Comparison of ENCODE assay signal across 1 cellular context in genomic region chr1:3746784-3747521, GRCh38.
TF ChIP-seq lines count a peak whose summit lies in the region.

No MANE protein-coding gene starts in this region.

TF ChIP-seq in HEK293, 187 proteins besides CTCF, POLR2A, EP300 and RAD21 (continued from another document and continues in another):
- TF ChIP-seq PATZ1 (tag by site-specific recombination; IDR thresholded peaks at IDR 0.05): peak; percentile 32
- no peak for TF ChIP-seq ZNF311 (tag by site-specific recombination; IDR thresholded peaks at IDR 0.05; ENCODE audit: borderline replicate concordance)
- TF ChIP-seq ZBTB8A (tag by site-specific recombination; IDR thresholded peaks at IDR 0.05): 0 out of 2 replicates have a peak, but pooled peaks have one; percentile 30
- TF ChIP-seq GLI4 (tag by site-specific recombination; IDR thresholded peaks at IDR 0.05): no peak
- no peak for TF ChIP-seq ZNF202 (tag by site-specific recombination; IDR thresholded peaks at IDR 0.05; ENCODE audit: borderline replicate concordance)
- no peak for TF ChIP-seq ZNF580 (tag by site-specific recombination; IDR thresholded peaks at IDR 0.05)
- TF ChIP-seq ZNF48 (tag by site-specific recombination; IDR thresholded peaks at IDR 0.05): no peak
- TF ChIP-seq ZNF510 (tag by site-specific recombination; IDR thresholded peaks at IDR 0.05; ENCODE audit: insufficient replicate concordance): no peak
- no peak for TF ChIP-seq ZNF529 (tag by site-specific recombination; IDR thresholded peaks at IDR 0.05; ENCODE audit: insufficient replicate concordance)
- TF ChIP-seq, protein P1, sequence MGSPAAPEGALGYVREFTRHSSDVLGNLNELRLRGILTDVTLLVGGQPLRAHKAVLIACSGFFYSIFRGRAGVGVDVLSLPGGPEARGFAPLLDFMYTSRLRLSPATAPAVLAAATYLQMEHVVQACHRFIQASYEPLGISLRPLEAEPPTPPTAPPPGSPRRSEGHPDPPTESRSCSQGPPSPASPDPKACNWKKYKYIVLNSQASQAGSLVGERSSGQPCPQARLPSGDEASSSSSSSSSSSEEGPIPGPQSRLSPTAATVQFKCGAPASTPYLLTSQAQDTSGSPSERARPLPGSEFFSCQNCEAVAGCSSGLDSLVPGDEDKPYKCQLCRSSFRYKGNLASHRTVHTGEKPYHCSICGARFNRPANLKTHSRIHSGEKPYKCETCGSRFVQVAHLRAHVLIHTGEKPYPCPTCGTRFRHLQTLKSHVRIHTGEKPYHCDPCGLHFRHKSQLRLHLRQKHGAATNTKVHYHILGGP (tag by site-specific recombination; IDR thresholded peaks at IDR 0.05): no peak
- TF ChIP-seq ZNF174 (tag by site-specific recombination; IDR thresholded peaks at IDR 0.05): no peak
- no peak for TF ChIP-seq ZBTB17 (tag by site-specific recombination; IDR thresholded peaks at IDR 0.05)
- no peak for TF ChIP-seq KLF7 (tag by site-specific recombination; IDR thresholded peaks at IDR 0.05; ENCODE audit: borderline replicate concordance)
- TF ChIP-seq, protein P2, sequence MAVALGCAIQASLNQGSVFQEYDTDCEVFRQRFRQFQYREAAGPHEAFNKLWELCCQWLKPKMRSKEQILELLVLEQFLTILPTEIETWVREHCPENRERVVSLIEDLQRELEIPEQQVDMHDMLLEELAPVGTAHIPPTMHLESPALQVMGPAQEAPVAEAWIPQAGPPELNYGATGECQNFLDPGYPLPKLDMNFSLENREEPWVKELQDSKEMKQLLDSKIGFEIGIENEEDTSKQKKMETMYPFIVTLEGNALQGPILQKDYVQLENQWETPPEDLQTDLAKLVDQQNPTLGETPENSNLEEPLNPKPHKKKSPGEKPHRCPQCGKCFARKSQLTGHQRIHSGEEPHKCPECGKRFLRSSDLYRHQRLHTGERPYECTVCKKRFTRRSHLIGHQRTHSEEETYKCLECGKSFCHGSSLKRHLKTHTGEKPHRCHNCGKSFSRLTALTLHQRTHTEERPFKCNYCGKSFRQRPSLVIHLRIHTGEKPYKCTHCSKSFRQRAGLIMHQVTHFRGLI (tag by site-specific recombination; IDR thresholded peaks at IDR 0.05): peak; percentile 90
- TF ChIP-seq, protein P3, sequence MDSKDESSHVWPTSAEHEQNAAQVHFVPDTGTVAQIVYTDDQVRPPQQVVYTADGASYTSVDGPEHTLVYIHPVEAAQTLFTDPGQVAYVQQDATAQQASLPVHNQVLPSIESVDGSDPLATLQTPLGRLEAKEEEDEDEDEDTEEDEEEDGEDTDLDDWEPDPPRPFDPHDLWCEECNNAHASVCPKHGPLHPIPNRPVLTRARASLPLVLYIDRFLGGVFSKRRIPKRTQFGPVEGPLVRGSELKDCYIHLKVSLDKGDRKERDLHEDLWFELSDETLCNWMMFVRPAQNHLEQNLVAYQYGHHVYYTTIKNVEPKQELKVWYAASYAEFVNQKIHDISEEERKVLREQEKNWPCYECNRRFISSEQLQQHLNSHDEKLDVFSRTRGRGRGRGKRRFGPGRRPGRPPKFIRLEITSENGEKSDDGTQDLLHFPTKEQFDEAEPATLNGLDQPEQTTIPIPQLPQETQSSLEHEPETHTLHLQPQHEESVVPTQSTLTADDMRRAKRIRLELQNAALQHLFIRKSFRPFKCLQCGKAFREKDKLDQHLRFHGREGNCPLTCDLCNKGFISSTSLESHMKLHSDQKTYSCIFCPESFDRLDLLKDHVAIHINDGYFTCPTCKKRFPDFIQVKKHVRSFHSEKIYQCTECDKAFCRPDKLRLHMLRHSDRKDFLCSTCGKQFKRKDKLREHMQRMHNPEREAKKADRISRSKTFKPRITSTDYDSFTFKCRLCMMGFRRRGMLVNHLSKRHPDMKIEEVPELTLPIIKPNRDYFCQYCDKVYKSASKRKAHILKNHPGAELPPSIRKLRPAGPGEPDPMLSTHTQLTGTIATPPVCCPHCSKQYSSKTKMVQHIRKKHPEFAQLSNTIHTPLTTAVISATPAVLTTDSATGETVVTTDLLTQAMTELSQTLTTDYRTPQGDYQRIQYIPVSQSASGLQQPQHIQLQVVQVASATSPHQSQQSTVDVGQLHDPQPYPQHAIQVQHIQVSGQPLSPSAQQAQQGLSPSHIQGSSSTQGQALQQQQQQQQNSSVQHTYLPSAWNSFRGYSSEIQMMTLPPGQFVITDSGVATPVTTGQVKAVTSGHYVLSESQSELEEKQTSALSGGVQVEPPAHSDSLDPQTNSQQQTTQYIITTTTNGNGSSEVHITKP (tag by site-specific recombination; IDR thresholded peaks at IDR 0.05): no peak
- no peak for TF ChIP-seq ZNF16 (tag by site-specific recombination; IDR thresholded peaks at IDR 0.05; ENCODE audit: low read depth)
- peak; percentile 39; the same call in 1 of the 2 replicates for TF ChIP-seq ZFHX2 (tag by site-specific recombination; conservative IDR thresholded peaks at IDR 0.05)
- no peak for TF ChIP-seq ZNF677 (tag by site-specific recombination; IDR thresholded peaks at IDR 0.05)
- TF ChIP-seq ZNF530 (tag by site-specific recombination; IDR thresholded peaks at IDR 0.05; ENCODE audit: low read depth): no peak
- no peak for TF ChIP-seq MZF1 (tag by site-specific recombination; IDR thresholded peaks at IDR 0.05; ENCODE audit: borderline replicate concordance)
- 0 out of 2 replicates have a peak, but pooled peaks have one; percentile 40 for TF ChIP-seq ZNF692 (tag by site-specific recombination; IDR thresholded peaks at IDR 0.05)
- no peak for TF ChIP-seq ZNF148 (tag by site-specific recombination; IDR thresholded peaks at IDR 0.05; ENCODE audit: borderline replicate concordance)
- no peak for TF ChIP-seq ZSCAN16 (tag by site-specific recombination; IDR thresholded peaks at IDR 0.05)
- peak; percentile 72; the same call in 1 of the 2 replicates for TF ChIP-seq ZBTB48 (tag by site-specific recombination; IDR thresholded peaks at IDR 0.05)
- no peak for TF ChIP-seq TRIM28 (IDR thresholded peaks at IDR 0.05; ENCODE audit: borderline replicate concordance, low read length)
- TF ChIP-seq ZNF707 (tag by site-specific recombination; IDR thresholded peaks at IDR 0.05): no peak
- TF ChIP-seq ZNF157 (tag by site-specific recombination; IDR thresholded peaks at IDR 0.05): no peak
- TF ChIP-seq BCL11A (tag by site-specific recombination; IDR thresholded peaks at IDR 0.05; ENCODE audit: low read depth): no peak
- no peak for TF ChIP-seq ZNF302 (tag by site-specific recombination; IDR thresholded peaks at IDR 0.05; ENCODE audit: low read depth)
- TF ChIP-seq GLIS2 (tag by site-specific recombination; IDR thresholded peaks at IDR 0.05): peak; percentile 77; the same call in 1 of the 2 replicates
- TF ChIP-seq ZNF548 (tag by site-specific recombination; IDR thresholded peaks at IDR 0.05): no peak
- no peak for TF ChIP-seq ZNF350 (tag by site-specific recombination; IDR thresholded peaks at IDR 0.05)
- TF ChIP-seq ZBTB21 (tag by site-specific recombination; IDR thresholded peaks at IDR 0.05): no peak
- TF ChIP-seq PBX3 (CRISPR knock-in tag; IDR thresholded peaks at IDR 0.05): no peak
- no peak for TF ChIP-seq ZNF654 (tag by site-specific recombination; IDR thresholded peaks at IDR 0.05; ENCODE audit: low read depth)
- no peak for TF ChIP-seq ZNF121 (tag by site-specific recombination; IDR thresholded peaks at IDR 0.05)
- no peak for TF ChIP-seq ZNF19 (tag by site-specific recombination; IDR thresholded peaks at IDR 0.05; ENCODE audit: low read depth)
- TF ChIP-seq, protein P4, sequence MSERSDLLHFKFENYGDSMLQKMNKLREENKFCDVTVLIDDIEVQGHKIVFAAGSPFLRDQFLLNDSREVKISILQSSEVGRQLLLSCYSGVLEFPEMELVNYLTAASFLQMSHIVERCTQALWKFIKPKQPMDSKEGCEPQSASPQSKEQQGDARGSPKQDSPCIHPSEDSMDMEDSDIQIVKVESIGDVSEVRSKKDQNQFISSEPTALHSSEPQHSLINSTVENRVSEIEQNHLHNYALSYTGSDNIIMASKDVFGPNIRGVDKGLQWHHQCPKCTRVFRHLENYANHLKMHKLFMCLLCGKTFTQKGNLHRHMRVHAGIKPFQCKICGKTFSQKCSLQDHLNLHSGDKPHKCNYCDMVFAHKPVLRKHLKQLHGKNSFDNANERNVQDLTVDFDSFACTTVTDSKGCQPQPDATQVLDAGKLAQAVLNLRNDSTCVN (tag by site-specific recombination; optimal IDR thresholded peaks at IDR 0.05): peak; percentile 59
- TF ChIP-seq ZNF473 (tag by site-specific recombination; IDR thresholded peaks at IDR 0.05): no peak
- TF ChIP-seq YY2 (tag by site-specific recombination; IDR thresholded peaks at IDR 0.05): no peak
- TF ChIP-seq HOXC10 (CRISPR knock-in tag; IDR thresholded peaks at IDR 0.05): no peak
- no peak for TF ChIP-seq GLIS1 (tag by site-specific recombination; IDR thresholded peaks at IDR 0.05)
- no peak for TF ChIP-seq ZNF146 (tag by site-specific recombination; IDR thresholded peaks at IDR 0.05)
- TF ChIP-seq SALL2 (tag by site-specific recombination; IDR thresholded peaks at IDR 0.05; ENCODE audit: borderline replicate concordance): no peak
- TF ChIP-seq KLF10 (tag by site-specific recombination; IDR thresholded peaks at IDR 0.05): 0 out of 2 replicates have a peak, but pooled peaks have one; percentile 45
- no peak for TF ChIP-seq PRDM4 (tag by site-specific recombination; IDR thresholded peaks at IDR 0.05)
- no peak for TF ChIP-seq ZNF501 (tag by site-specific recombination; IDR thresholded peaks at IDR 0.05)
- TF ChIP-seq ZNF792 (tag by site-specific recombination; IDR thresholded peaks at IDR 0.05): no peak
- TF ChIP-seq SCRT2 (tag by site-specific recombination; IDR thresholded peaks at IDR 0.05): no peak
- TF ChIP-seq ZSCAN30 (tag by site-specific recombination; IDR thresholded peaks at IDR 0.05): 0 out of 2 replicates have a peak, but pooled peaks have one; percentile 3
